ENCODE assay signal across 1 cellular context in the genomic region with DNA sequence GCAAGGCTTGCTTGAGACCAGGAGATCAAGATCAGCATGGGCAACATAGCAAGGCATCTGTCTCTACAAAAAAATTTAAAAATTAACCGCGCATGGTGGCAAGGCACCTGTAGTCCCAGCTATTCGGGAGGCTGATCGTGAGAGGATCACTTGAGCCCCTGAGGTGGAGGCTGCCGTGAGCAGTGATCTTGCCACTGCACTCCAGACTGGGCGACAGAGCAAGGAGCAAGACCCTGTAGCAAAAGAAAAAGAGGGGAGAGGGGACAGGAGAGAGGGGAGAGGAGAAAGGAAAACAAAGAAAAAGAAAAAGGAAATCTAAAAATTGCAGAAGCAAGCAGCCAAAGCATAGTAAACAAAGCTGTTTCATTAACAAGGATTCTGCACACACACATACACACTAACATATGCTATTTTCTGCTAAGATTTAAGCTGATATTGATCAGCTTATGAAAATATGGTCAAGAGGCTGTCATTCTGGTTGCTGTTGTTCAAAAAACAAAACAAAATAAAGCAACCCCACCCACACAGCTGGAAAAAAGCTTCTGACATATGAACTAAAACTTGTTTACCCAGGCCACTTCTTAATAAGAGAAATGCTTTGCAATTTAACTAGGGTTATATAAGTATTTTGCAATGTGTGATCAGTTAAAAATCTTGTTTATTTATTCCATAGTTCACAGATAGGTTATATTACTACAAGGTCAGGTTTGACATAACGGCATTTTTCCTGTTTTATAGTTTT.
TF ChIP-seq lines count a peak whose summit lies in the region.

No MANE protein-coding gene starts in this region.

TF ChIP-seq in GM12878, 131 proteins besides CTCF, POLR2A, EP300 and RAD21:
- TF ChIP-seq ZSCAN29 (IDR thresholded peaks at IDR 0.05) (no peak), POLR2AphosphoS2 (IDR thresholded peaks at IDR 0.05; ENCODE audit: low read depth, low read length) (no peak)
- TF ChIP-seq, protein P1, sequence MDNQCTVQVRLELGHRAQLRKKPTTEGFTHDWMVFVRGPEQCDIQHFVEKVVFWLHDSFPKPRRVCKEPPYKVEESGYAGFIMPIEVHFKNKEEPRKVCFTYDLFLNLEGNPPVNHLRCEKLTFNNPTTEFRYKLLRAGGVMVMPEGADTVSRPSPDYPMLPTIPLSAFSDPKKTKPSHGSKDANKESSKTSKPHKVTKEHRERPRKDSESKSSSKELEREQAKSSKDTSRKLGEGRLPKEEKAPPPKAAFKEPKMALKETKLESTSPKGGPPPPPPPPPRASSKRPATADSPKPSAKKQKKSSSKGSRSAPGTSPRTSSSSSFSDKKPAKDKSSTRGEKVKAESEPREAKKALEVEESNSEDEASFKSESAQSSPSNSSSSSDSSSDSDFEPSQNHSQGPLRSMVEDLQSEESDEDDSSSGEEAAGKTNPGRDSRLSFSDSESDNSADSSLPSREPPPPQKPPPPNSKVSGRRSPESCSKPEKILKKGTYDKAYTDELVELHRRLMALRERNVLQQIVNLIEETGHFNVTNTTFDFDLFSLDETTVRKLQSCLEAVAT (IDR thresholded peaks at IDR 0.05) = peak; percentile 82
